Comparison of ENCODE assay signal across 8 cellular contexts in the genomic region with DNA sequence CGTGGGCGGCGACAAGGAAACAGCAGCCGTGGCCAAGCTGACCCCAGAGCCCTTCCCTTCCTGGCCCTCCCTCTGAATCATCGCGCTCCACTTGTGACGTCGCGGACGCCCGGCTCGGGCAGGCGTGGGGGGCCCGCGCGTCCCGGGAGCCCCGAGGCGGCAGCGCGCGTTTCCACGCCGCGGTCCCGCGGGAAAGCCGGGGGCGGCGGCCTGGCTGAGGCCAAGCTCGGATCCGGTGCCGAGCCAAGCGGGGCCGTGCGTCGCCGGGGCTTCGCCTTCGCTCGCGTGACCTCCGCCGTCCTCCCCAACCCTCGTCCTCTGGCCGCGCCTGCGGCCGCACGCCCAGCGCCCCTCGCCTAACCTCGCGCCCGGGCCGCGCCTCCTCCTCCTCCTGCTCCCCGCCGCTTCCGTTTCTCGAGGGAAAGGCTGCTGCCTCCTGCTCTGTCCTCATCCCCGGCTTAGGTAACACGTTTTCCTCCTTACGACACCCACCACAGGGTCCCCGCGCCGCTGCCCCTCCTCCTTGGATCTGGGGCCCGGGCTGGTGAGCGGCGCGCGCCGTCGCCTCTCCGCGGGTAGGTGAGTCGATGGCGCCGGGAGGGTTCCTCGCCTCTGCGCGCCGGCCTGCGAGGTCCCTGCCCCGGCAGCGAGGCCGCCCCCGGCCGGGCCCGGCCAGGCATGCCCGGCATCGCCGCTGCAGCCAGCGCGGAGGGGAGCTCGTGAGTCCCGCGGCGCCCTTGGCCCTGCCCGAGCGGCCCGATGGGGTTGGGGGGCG. TPM values are rescaled to one million over a fixed set of nuclear protein-coding genes. Genes with fewer than 3 reads are reported as not detected.
DNase-seq lines count a peak whose midpoint lies in the region; ATAC-seq, FAIRE-seq and TF ChIP-seq lines count a peak whose summit lies in the region.

A gene with protein sequence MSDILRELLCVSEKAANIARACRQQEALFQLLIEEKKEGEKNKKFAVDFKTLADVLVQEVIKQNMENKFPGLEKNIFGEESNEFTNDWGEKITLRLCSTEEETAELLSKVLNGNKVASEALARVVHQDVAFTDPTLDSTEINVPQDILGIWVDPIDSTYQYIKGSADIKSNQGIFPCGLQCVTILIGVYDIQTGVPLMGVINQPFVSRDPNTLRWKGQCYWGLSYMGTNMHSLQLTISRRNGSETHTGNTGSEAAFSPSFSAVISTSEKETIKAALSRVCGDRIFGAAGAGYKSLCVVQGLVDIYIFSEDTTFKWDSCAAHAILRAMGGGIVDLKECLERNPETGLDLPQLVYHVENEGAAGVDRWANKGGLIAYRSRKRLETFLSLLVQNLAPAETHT (plus strand): TSS at position 90 of the 775 bp plus-strand sequence. CDS start 16,514 bp downstream, outside the sequence.

- POLR2A ChIA-PET in endothelial cell of umbilical vein (lab: Charles Lee) = interaction anchor here (1.2 kb wide), 1 partner anchor 25 kb away, joined by 5 read pairs; no protein-coding TSS in a partner anchor

- peak; percentile 63 for TF ChIP-seq POLR2A in endothelial cell of umbilical vein (IDR thresholded peaks at IDR 0.05; ENCODE audit: low read depth, low read length)

- DNase-seq in AG20443 (ENCODE audit: low spot score) = peak; percentile 92
- DNase-seq in NCI-H748 treated with DMSO at 0.1 percent for 48 hours (lab: John Stamatoyannopoulos, UW) = peak; percentile 34
- DNase-seq in activated CD8-positive, alpha-beta memory T cell treated with anti-CD3 and anti-CD28 coated beads, Interleukin-2, amount 50 U/mL, for 48 hours = peak; percentile 76
- DNase-seq in endothelial cell of umbilical vein (ENCODE audit: low read depth, low spot score) = peak; percentile 79
- peak; percentile 94 for DNase-seq in mesenteric fat pad (ENCODE audit: low spot score)
- DNase-seq in stimulated activated naive CD8-positive, alpha-beta T cell treated with anti-CD3 and anti-CD28 coated beads, Interleukin-15, Interleukin-2, amounts not matched to agents 100 U/mL and 50 U/mL, for 24 hours = peak; percentile 58

- no peaks in the 10 kb centered on the region for H3K36me3 ChIP-seq in endothelial cell of umbilical vein (ENCODE audit: control insufficient read depth in 2 of 2, extremely low read depth in 1 of 2, insufficient read depth in 2 of 2, low read length in 2 of 2)

- BruUV-seq in endothelial cell of umbilical vein (replicated peaks; lab: Mats Ljungman, UMichigan) = no TSS peak

- peak within 1 kb of the TSS; percentile 77 for H3K9ac ChIP-seq in endothelial cell of umbilical vein (replicated peaks; ENCODE audit: extremely low read depth, insufficient read depth, low read length)

- H3K79me2 ChIP-seq in endothelial cell of umbilical vein (ENCODE audit: control insufficient read depth, insufficient read depth, low read length) = peaks cover 32% of the 10 kb centered on the region

- ATAC-seq in GM18861 (IDR thresholded peaks at IDR 0.05; ENCODE audit: unreplicated experiment) (peak; percentile 32), HG03025 (IDR thresholded peaks at IDR 0.05; ENCODE audit: low FRiP score, unreplicated experiment) (peak; percentile 48)
- peak; percentile 71 for ATAC-seq in stimulated activated naive CD8-positive, alpha-beta T cell treated with anti-CD3 and anti-CD28 coated beads, Interleukin-15, Interleukin-2, amounts not matched to agents 100 U/mL and 50 U/mL, for 24 hours

- H3K4me2 ChIP-seq in endothelial cell of umbilical vein (ENCODE audit: insufficient read depth, low read length) = peak within 1 kb of the TSS; percentile 99

- peaks cover 14% of the 10 kb centered on the region for H3K4me1 ChIP-seq in endothelial cell of umbilical vein (ENCODE audit: control insufficient read depth, extremely low read depth, insufficient read depth, low read length)

- intact Hi-C loops in endothelial cell of umbilical vein (cut with micrococcal nuclease) = loop anchor here (1.0 to 2.0 kb wide), 4 partner anchors 9 to 67 kb away; a partner anchor contains a TSS

- no peaks in the 10 kb centered on the region for H3K27me3 ChIP-seq in endothelial cell of umbilical vein (ENCODE audit: control insufficient read depth in 2 of 2, insufficient read depth in 2 of 2, low read length in 2 of 2)

- H3K9me3 ChIP-seq in endothelial cell of umbilical vein (replicated peaks; ENCODE audit: control insufficient read depth, insufficient read depth, low read length) = no peaks in the 10 kb centered on the region

- peak within 1 kb of the TSS; percentile 75 for H2AFZ ChIP-seq in endothelial cell of umbilical vein (ENCODE audit: low read depth, low read length)

- dilution Hi-C loops in endothelial cell of umbilical vein (cut with MboI; ENCODE audit: extremely low pct_ligation_motif_present, low sequenced_read_pairs) = no loop called here

- peak within 1 kb of the TSS; percentile 58 to 90 (median 67) for H3K4me3 ChIP-seq in endothelial cell of umbilical vein (replicated peaks in 1 of 3; ENCODE audit: insufficient read depth in 1 of 3, low read depth in 1 of 3, low read length in 3 of 3)

- peak; percentile 82 for FAIRE-seq in endothelial cell of umbilical vein (lab: Jason Lieb, UNC)

- H4K20me1 ChIP-seq in endothelial cell of umbilical vein (replicated peaks; ENCODE audit: control insufficient read depth, extremely low read depth, insufficient read depth, low read length) = no peaks in the 10 kb centered on the region

- H3K9me1 ChIP-seq in endothelial cell of umbilical vein (replicated peaks; ENCODE audit: control insufficient read depth, extremely low read depth, insufficient read depth, low read length) = no peaks in the 10 kb centered on the region

- H3K27ac ChIP-seq in endothelial cell of umbilical vein (ENCODE audit: insufficient read depth, low read depth, low read length) = peak within 1 kb of the TSS; percentile 73

- no peak for TF ChIP-seq CTCF in endothelial cell of umbilical vein (IDR thresholded peaks at IDR 0.05; ENCODE audit: extremely low read depth in 1 of 2, insufficient read depth in 1 of 2, low read depth in 1 of 2, low read length in 2 of 2)

- CTCF ChIA-PET in endothelial cell of umbilical vein (lab: Charles Lee) = interaction anchor here (0.8 to 4.2 kb wide), 10 partner anchors 11 to 169 kb away, joined by 3 to 27 read pairs (median 6); a partner anchor contains a TSS

TF ChIP-seq in endothelial cell of umbilical vein, 7 proteins besides CTCF, POLR2A, EP300 and RAD21:
- TF ChIP-seq MYC (IDR thresholded peaks at IDR 0.05; ENCODE audit: low read depth, low read length) = peak; percentile 2
- no peak for TF ChIP-seq GATA2 (IDR thresholded peaks at IDR 0.05; ENCODE audit: insufficient read depth, insufficient read length, low read depth, low read length)
- no peak for TF ChIP-seq JUN (IDR thresholded peaks at IDR 0.05; ENCODE audit: borderline replicate concordance, insufficient read depth, insufficient read length, low read depth)
- TF ChIP-seq, protein P1, sequence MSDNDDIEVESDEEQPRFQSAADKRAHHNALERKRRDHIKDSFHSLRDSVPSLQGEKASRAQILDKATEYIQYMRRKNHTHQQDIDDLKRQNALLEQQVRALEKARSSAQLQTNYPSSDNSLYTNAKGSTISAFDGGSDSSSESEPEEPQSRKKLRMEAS (IDR thresholded peaks at IDR 0.05; ENCODE audit: insufficient read depth, insufficient read length) = no peak
- peak; percentile 87 for TF ChIP-seq FOS (IDR thresholded peaks at IDR 0.05; ENCODE audit: borderline replicate concordance, insufficient read depth, low read length)
- TF ChIP-seq POLR2AphosphoS5 (IDR thresholded peaks at IDR 0.05; ENCODE audit: insufficient read depth, low read depth, low read length) = peak; percentile 82
- no peak for TF ChIP-seq EZH2 (IDR thresholded peaks at IDR 0.05; ENCODE audit: borderline replicate concordance, low read depth, low read length, severe bottlenecking)
TF ChIP-seq in endothelial cell of umbilical vein: peak in this region for 3.

RNA-seq across cellular contexts. Expression of the gene that starts here (rescaled TPM):
- total RNA-seq in endothelial cell of umbilical vein = 32.6 and 36.8 TPM in 2 replicates
- polyA plus RNA-seq in endothelial cell of umbilical vein = 9.3 and 10.6 TPM in 2 replicates
- 15.1 and 15.6 TPM in 2 replicates for polyA plus RNA-seq in endothelial cell of umbilical vein (2011; cell fraction: cytosol; rRNA removed)
- polyA plus RNA-seq in endothelial cell of umbilical vein (2011; cell fraction: nucleus; rRNA removed) = 24.4 and 25.0 TPM in 2 replicates
- 30.3 and 38.4 TPM in 2 replicates for polyA plus RNA-seq in endothelial cell of umbilical vein (2012)
- 8.6 and 11.5 TPM in 2 replicates for polyA minus RNA-seq in endothelial cell of umbilical vein
- 6.8 TPM for polyA minus RNA-seq in endothelial cell of umbilical vein (2011; cell fraction: cytosol; rRNA and poly(A)+ RNA removed)
- 14.1 and 15.2 TPM in 2 replicates for polyA minus RNA-seq in endothelial cell of umbilical vein (2011; cell fraction: nucleus; rRNA and poly(A)+ RNA removed)
- total RNA-seq in mesenteric fat pad = 27.6 TPM

Comparison
In these comparisons a context has a peak if more than half of its experiments do, and no peak if none do; other contexts are left out.
1. Peak in every context shown above with its lines: DNase-seq, ATAC-seq, H3K4me3 ChIP-seq and H3K27ac ChIP-seq.
2. DNase-seq: peak in every context shown above with its lines; median percentile 94 in mesenteric fat pad; 92 in AG20443; 79 in endothelial cell of umbilical vein; 76 in activated CD8-positive, alpha-beta memory T cell treated with anti-CD3 and anti-CD28 coated beads, Interleukin-2, amount 50 U/mL, for 48 hours; 58 in stimulated activated naive CD8-positive, alpha-beta T cell treated with anti-CD3 and anti-CD28 coated beads, Interleukin-15, Interleukin-2, amounts not matched to agents 100 U/mL and 50 U/mL, for 24 hours; 34 in NCI-H748 treated with DMSO at 0.1 percent for 48 hours.